8 cellular contexts compared by ENCODE assay signal in genomic region chr3:51672083-51672475, GRCh38. TPM values are rescaled to one million over a fixed set of nuclear protein-coding genes. Genes with fewer than 3 reads are reported as not detected.
DNase-seq lines count a peak whose midpoint lies in the region; ATAC-seq, FAIRE-seq and TF ChIP-seq lines count a peak whose summit lies in the region.

No MANE protein-coding gene starts in this region.

- FAIRE-seq in HTR-8/SVneo (lab: Jason Lieb, UNC) = no peak

- H3K36me3 Mint-ChIP-seq in Calu3 (ENCODE audit: insufficient read depth, unreplicated experiment) = peaks cover 21% of the 10 kb centered on the region
- peaks cover 13% of the 10 kb centered on the region for H3K36me3 Mint-ChIP-seq in endothelial cell (ENCODE audit: low read depth, unreplicated experiment)
- peaks cover 7% of the 10 kb centered on the region for H3K36me3 Mint-ChIP-seq in osteocyte (ENCODE audit: unreplicated experiment)

- 0 out of 2 replicates have a peak, but pooled peaks cover 9% of the 10 kb centered on the region for H3K79me2 ChIP-seq in OCI-LY7 (ENCODE audit: insufficient read depth, low read depth, low read length)

- no peaks in the 10 kb centered on the region for H4K20me1 ChIP-seq in OCI-LY7 (ENCODE audit: insufficient read depth, low read length)

- intact Hi-C loops in Calu3 (cut with micrococcal nuclease; ENCODE audit: unreplicated experiment) (no loop called here), OCI-LY7 (cut with micrococcal nuclease; ENCODE audit: unreplicated experiment) (no loop called here)

- no peaks in the 10 kb centered on the region for H3K9me3 ChIP-seq in OCI-LY7 (ENCODE audit: low read length)

- H3K4me3 Mint-ChIP-seq in Calu3 (ENCODE audit: low read depth, unreplicated experiment) (peak overlapping the region; percentile 97), endothelial cell (ENCODE audit: unreplicated experiment) (peak overlapping the region; percentile 84), osteocyte (ENCODE audit: unreplicated experiment) (peak overlapping the region; percentile 84)

- peaks cover 36% of the 10 kb centered on the region for H3K4me1 ChIP-seq in OCI-LY7 (ENCODE audit: insufficient read depth, low read length, poor library complexity, severe bottlenecking)

- H3K27ac Mint-ChIP-seq in Calu3 (ENCODE audit: unreplicated experiment) (peak overlapping the region; percentile 76), endothelial cell (ENCODE audit: unreplicated experiment) (peak overlapping the region; percentile 24), osteocyte (ENCODE audit: unreplicated experiment) (peak overlapping the region; percentile 69)

- H3K4me2 ChIP-seq in OCI-LY7 (ENCODE audit: low read length) = peak overlapping the region; percentile 94

- peak overlapping the region; percentile 95 for H3K4me3 ChIP-seq in OCI-LY7 (ENCODE audit: low read depth, low read length, poor library complexity, severe bottlenecking)

- peak overlapping the region; percentile 79 for H2AFZ ChIP-seq in OCI-LY7 (ENCODE audit: low read length)

- CTCF ChIA-PET in Calu3 (lab: Charles Lee) = interaction anchor here (0.7 to 2.9 kb wide), 3 partner anchors 10 to 172 kb away, joined by 3 to 20 read pairs (median 8); partner anchors contain the start of gene DCAF1
- CTCF ChIA-PET in OCI-LY7 (lab: Charles Lee; ENCODE audit: unreplicated experiment) = interaction anchor here (1.0 to 2.5 kb wide), 3 partner anchors 9 to 196 kb away, joined by 3 to 17 read pairs (median 3); no protein-coding TSS in a partner anchor

- BruUV-seq in Calu3 (replicated peaks; lab: Mats Ljungman, UMichigan) = no TSS peak
- no TSS peak for BruUV-seq in OCI-LY7 (replicated peaks; lab: Mats Ljungman, UMichigan)

- POLR2A ChIA-PET in OCI-LY7 (lab: Charles Lee) = interaction anchor here (0.5 to 2.6 kb wide), 7 partner anchors 9 to 228 kb away, joined by 3 to 17 read pairs (median 4); partner anchors contain the start of genes DCAF1 and RAD54L2

- H3K9me3 Mint-ChIP-seq in Calu3 (ENCODE audit: low read depth, unreplicated experiment) (no peaks in the 10 kb centered on the region), endothelial cell (ENCODE audit: unreplicated experiment) (no peaks in the 10 kb centered on the region), osteocyte (ENCODE audit: unreplicated experiment) (no peaks in the 10 kb centered on the region)

- TF ChIP-seq CTCF in Calu3 (IDR thresholded peaks at IDR 0.05; ENCODE audit: unreplicated experiment) (no peak), OCI-LY7 (conservative IDR thresholded peaks at IDR 0.05; ENCODE audit: low read length) (no peak), endothelial cell (IDR thresholded peaks at IDR 0.05; ENCODE audit: unreplicated experiment) (no peak), osteocyte (IDR thresholded peaks at IDR 0.05) (no peak)

- DNase-seq in Calu3 (no peak), OCI-LY7 (ENCODE audit: low spot score) (no peak), endothelial cell (ENCODE audit: low spot score) (no peak), osteocyte (ENCODE audit: extremely low spot score, unreplicated experiment) (no peak), DMS53 (lab: John Stamatoyannopoulos, UW) (no peak), HTR-8/SVneo (ENCODE audit: insufficient read length, low spot score) (no peak)
- no peak for DNase-seq in activated effector memory CD4-positive, alpha-beta T cell treated with anti-CD3 and anti-CD28 coated beads, Interleukin-2, amount 50 U/mL, for 16 hours

- peaks cover 13% of the 10 kb centered on the region; the same call in 1 of the 2 replicates for H3K36me3 ChIP-seq in OCI-LY7 (ENCODE audit: insufficient read depth, low read length)

- H3K4me1 Mint-ChIP-seq in Calu3 (ENCODE audit: low read depth, unreplicated experiment) = peaks cover 26% of the 10 kb centered on the region
- peaks cover 43% of the 10 kb centered on the region for H3K4me1 Mint-ChIP-seq in endothelial cell (ENCODE audit: unreplicated experiment)
- H3K4me1 Mint-ChIP-seq in osteocyte (ENCODE audit: unreplicated experiment) = peaks cover 27% of the 10 kb centered on the region

- H3K9me2 ChIP-seq in OCI-LY7 (ENCODE audit: insufficient read depth, low read length) = no peaks in the 10 kb centered on the region

- no peak for ATAC-seq in GM19023 (IDR thresholded peaks at IDR 0.05; ENCODE audit: unreplicated experiment)

- peak overlapping the region; percentile 72 for H3K27ac ChIP-seq in OCI-LY7 (ENCODE audit: low read depth, low read length, poor library complexity, severe bottlenecking)

- H3K27me3 Mint-ChIP-seq in Calu3 (ENCODE audit: unreplicated experiment) (no peaks in the 10 kb centered on the region), endothelial cell (ENCODE audit: unreplicated experiment) (peaks cover 23% of the 10 kb centered on the region), osteocyte (ENCODE audit: unreplicated experiment) (no peaks in the 10 kb centered on the region)

RNA-seq across cellular contexts. Expression of gene TEX264, which starts 1.0 kb away (rescaled TPM):
- total RNA-seq in Calu3 (2022) = 37.0 and 44.9 TPM in 2 replicates
- total RNA-seq in OCI-LY7 (2014; rRNA removed; shearing (Covaris generic)) = 42.4 and 50.3 TPM in 2 replicates
- 42.7 and 45.6 TPM in 2 replicates for total RNA-seq in OCI-LY7 (2022)
- total RNA-seq in endothelial cell (ENCODE audit: unreplicated experiment) = 23.8 TPM
- total RNA-seq in osteocyte = 63.0 and 65.2 TPM in 2 replicates

RNA-seq across cellular contexts. Expression of gene GRM2, which starts 34.8 kb away (rescaled TPM):
- total RNA-seq in Calu3 (2022) = 0.57 and 0.81 TPM in 2 replicates
- 0.06 and 0.28 TPM in 2 replicates for total RNA-seq in OCI-LY7 (2014; rRNA removed; shearing (Covaris generic))
- 0.11 and 0.29 TPM in 2 replicates for total RNA-seq in OCI-LY7 (2022)
- 0.97 TPM for total RNA-seq in endothelial cell (ENCODE audit: unreplicated experiment)
- 0.10 and 0.32 TPM in 2 replicates for total RNA-seq in osteocyte

Comparison
In these comparisons a context has a peak if more than half of its experiments do, and no peak if none do; other contexts are left out.
1. H3K27ac Mint-ChIP-seq: peak in every context shown above with its lines; median percentile 76 in Calu3; 69 in osteocyte; 24 in endothelial cell.